3 cellular contexts compared by ENCODE assay signal in the genomic region with DNA sequence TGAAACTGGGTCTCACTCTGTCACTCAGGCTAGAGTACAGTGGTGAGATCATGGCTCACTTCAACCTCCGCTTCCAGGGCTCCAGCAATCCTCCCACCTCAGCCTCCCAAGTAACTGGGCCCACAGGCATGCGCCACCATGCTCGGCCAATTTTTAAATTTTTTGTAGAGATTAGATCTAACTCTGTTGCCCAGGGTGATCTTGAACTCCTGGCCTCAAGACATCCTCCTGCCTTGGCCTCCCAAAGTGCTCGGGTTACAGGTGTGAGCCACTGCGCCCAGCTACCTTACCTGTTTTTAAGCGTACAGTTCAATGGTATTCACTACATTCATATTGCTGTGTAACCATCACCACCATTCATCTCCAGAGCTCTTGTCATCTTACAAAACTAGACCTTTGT.
"Had no signal": no experiment of that assay in that cellular context is flagged by ENCODE, and none has a peak within 500 bp of the region (broad histone marks: within the 10 kb centered on the region; RNA-seq: fewer than 3 reads in every experiment).

No MANE protein-coding gene starts in this region.

- H3K4me3 ChIP-seq: GM12878 had no signal

- DNase-seq: GDM1, GF-D8 had no signal
